In genomic region chr7:66698652-66699205, GRCh38 we compare ENCODE assay signal across 22 cellular contexts. TPM values are rescaled to one million over a fixed set of nuclear protein-coding genes. Genes with fewer than 3 reads are reported as not detected.
DNase-seq lines count a peak whose midpoint lies in the region; ATAC-seq, FAIRE-seq and TF ChIP-seq lines count a peak whose summit lies in the region.
"Had no signal": no experiment of that assay in that cellular context is flagged by ENCODE, and none has a peak within 500 bp of the region (broad histone marks: within the 10 kb centered on the region; RNA-seq: fewer than 3 reads in every experiment).

No MANE protein-coding gene starts in this region.

- TF ChIP-seq CTCF in SK-N-SH (IDR thresholded peaks at IDR 0.05) (no peak), DND-41 (IDR thresholded peaks at IDR 0.05; ENCODE audit: borderline replicate concordance, extremely low read depth, low read length, poor library complexity, severe bottlenecking) (no peak), K562 (IDR thresholded peaks at IDR 0.05 in 2 of 3, conservative IDR thresholded peaks at IDR 0.05 in 1 of 3; ENCODE audit: insufficient read depth in 2 of 3, low read depth in 1 of 3, low read length in 3 of 3) (no peak), sigmoid colon (IDR thresholded peaks at IDR 0.05) (no peak), upper lobe of right lung (IDR thresholded peaks at IDR 0.05) (no peak)

- H3K9me2 ChIP-seq in SK-N-SH, result no peaks in the 10 kb centered on the region

- intact Hi-C loops in K562 (cut with micrococcal nuclease) (no loop called here), sigmoid colon (cut with DNase I) (loop anchor here (1.0 kb wide), 1 partner anchor 14 kb away; no protein-coding TSS in a partner anchor), upper lobe of right lung (cut with DNase I) (no loop called here)

- TF ChIP-seq POLR2A in K562 (conservative IDR thresholded peaks at IDR 0.05), result no peak
- no peak for TF ChIP-seq POLR2A in sigmoid colon (IDR thresholded peaks at IDR 0.05)

- H3K4me3 ChIP-seq in SK-N-SH (ENCODE audit: low read depth in 2 of 2, low read length in 1 of 2) (no peak overlapping the region), DND-41 (ENCODE audit: low read depth in 1 of 2, low read length in 2 of 2) (no peak overlapping the region), K562 (no peak overlapping the region), sigmoid colon (no peak overlapping the region), upper lobe of right lung (no peak overlapping the region)
- H3K4me3 ChIP-seq: GM23248 had no signal

- ATAC-seq in SK-N-SH treated with all-trans-retinoic acid at 6 μM for 48 hours (no peak), DND-41 (ENCODE audit: insufficient read depth, low read depth) (0 out of 3 replicates have a peak, but pooled peaks have one; percentile 10), K562 (no peak; the same call in 2 of the 3 replicates), upper lobe of right lung (no peak)

- in situ Hi-C loops in K562 (cut with MboI), result no loop called here

- no peak overlapping the region for H3K4me2 ChIP-seq in SK-N-SH
- no peak overlapping the region for H3K4me2 ChIP-seq in DND-41 (ENCODE audit: insufficient read depth, low read length)
- H3K4me2 ChIP-seq in K562 (ENCODE audit: insufficient read depth, low read length), result no peak overlapping the region

- FAIRE-seq in K562 (lab: Jason Lieb, UNC), result no peak
- FAIRE-seq: D721Med, GM12891 had no signal

- H3K36me3 ChIP-seq in SK-N-SH (replicated peaks in 1 of 2; ENCODE audit: control insufficient read depth in 1 of 2, insufficient read depth in 2 of 2, low read length in 1 of 2) (peaks cover 0 to 6% of the 10 kb centered on the region in 2 experiments), DND-41 (ENCODE audit: insufficient read depth, low read length) (0 out of 2 replicates have a peak, but pooled peaks cover 2% of the 10 kb centered on the region), K562 (ENCODE audit: control insufficient read depth, insufficient read depth, low read length) (no peaks in the 10 kb centered on the region), sigmoid colon (no peaks in the 10 kb centered on the region), upper lobe of right lung (no peaks in the 10 kb centered on the region)

- peak; percentile 22 for DNase-seq in SK-N-SH
- no peak for DNase-seq in DND-41
- DNase-seq in K562 (ENCODE audit: extremely low read depth in 1 of 4, low spot score in 3 of 4), result peak in 2 of 4 experiments; percentile 13 to 15
- no peak for DNase-seq in sigmoid colon
- DNase-seq in stimulated activated naive CD4-positive, alpha-beta T cell (lab: John Stamatoyannopoulos, UW), result no peak
- DNase-seq in NCI-H1417 (lab: John Stamatoyannopoulos, UW), result no peak
- no peak for DNase-seq in upper lobe of right lung
- DNase-seq: AML-193; C1 segment of cervical spinal cord; CD8-positive, alpha-beta memory T cell; DMS79 treated with DMSO at 0.1 percent for 48 hours; GM23248; HCEC 1CT; Kasumi-1; NCI-H1694 treated with DMSO at 0.1 percent for 48 hours; NCI-H2081 treated with DMSO at 0.1 percent for 48 hours; NCI-H446 treated with DMSO at 0.1 percent for 48 hours; NCI-H526 treated with DMSO at 0.1 percent for 48 hours; Right ventricle myocardium superior had no signal

- H3K9ac ChIP-seq in SK-N-SH (no peak overlapping the region), DND-41 (ENCODE audit: low read depth, low read length) (no peak overlapping the region), K562 (ENCODE audit: insufficient read depth in 1 of 2, low read depth in 2 of 2, low read length in 2 of 2) (peak overlapping the region in 1 of 2 experiments; percentile 75; a peak in 2 of 4 replicates)
- H3K9ac ChIP-seq: GM23248 had no signal

- TF ChIP-seq EP300 in SK-N-SH (IDR thresholded peaks at IDR 0.05; ENCODE audit: borderline replicate concordance in 1 of 2, low read depth in 1 of 2, low read length in 1 of 2) (no peak), K562 (IDR thresholded peaks at IDR 0.05; ENCODE audit: low read length) (no peak), sigmoid colon (IDR thresholded peaks at IDR 0.05) (no peak)

- H3K27me3 ChIP-seq in SK-N-SH (ENCODE audit: insufficient read depth) (no peaks in the 10 kb centered on the region), DND-41 (ENCODE audit: insufficient read depth, low read length, poor library complexity) (no peaks in the 10 kb centered on the region), K562 (ENCODE audit: control insufficient read depth in 2 of 2, insufficient read depth in 2 of 2, low read length in 2 of 2) (no peaks in the 10 kb centered on the region), sigmoid colon (no peaks in the 10 kb centered on the region), upper lobe of right lung (no peaks in the 10 kb centered on the region)

- peaks cover 17% of the 10 kb centered on the region for H3F3A ChIP-seq in SK-N-SH (replicated peaks; ENCODE audit: insufficient read depth)

- H3K27ac ChIP-seq in SK-N-SH (ENCODE audit: low read depth in 2 of 2, low read length in 1 of 2) (no peak overlapping the region), DND-41 (ENCODE audit: low read length) (no peak overlapping the region), K562 (ENCODE audit: extremely low read depth, low read depth, low read length) (no peak overlapping the region), sigmoid colon (peak overlapping the region in 3 of 4 donors; percentile 62 to 78 (median 73)), upper lobe of right lung (no peak overlapping the region)
- H3K27ac ChIP-seq: GM23248 had no signal

- H4K20me1 ChIP-seq in SK-N-SH (ENCODE audit: insufficient read depth) (no peaks in the 10 kb centered on the region), DND-41 (ENCODE audit: insufficient read depth, low read length) (no peaks in the 10 kb centered on the region; the same call in 1 of the 2 replicates), K562 (replicated peaks; ENCODE audit: control insufficient read depth, insufficient read depth, low read length) (no peaks in the 10 kb centered on the region; the same call in none of the 2 replicates)

- no peaks in the 10 kb centered on the region for H3K79me2 ChIP-seq in SK-N-SH (ENCODE audit: insufficient read depth)
- H3K79me2 ChIP-seq in DND-41 (ENCODE audit: insufficient read depth, low read length), result no peaks in the 10 kb centered on the region
- H3K79me2 ChIP-seq in K562 (ENCODE audit: control insufficient read depth, insufficient read depth, low read length), result no peaks in the 10 kb centered on the region

- TF ChIP-seq RAD21 in SK-N-SH (IDR thresholded peaks at IDR 0.05; ENCODE audit: low read length), result no peak
- no peak for TF ChIP-seq RAD21 in K562 (CRISPR knock-in tag; conservative IDR thresholded peaks at IDR 0.05 in 1 of 2, IDR thresholded peaks at IDR 0.05 in 1 of 2)

- H3K9me3 ChIP-seq in SK-N-SH, result no peaks in the 10 kb centered on the region
- H3K9me3 ChIP-seq in DND-41 (ENCODE audit: insufficient read depth, low read length, severe bottlenecking), result no peaks in the 10 kb centered on the region
- no peaks in the 10 kb centered on the region for H3K9me3 ChIP-seq in K562 (replicated peaks; ENCODE audit: control insufficient read depth, insufficient read depth, low read depth, low read length)
- no peaks in the 10 kb centered on the region for H3K9me3 ChIP-seq in sigmoid colon
- no peaks in the 10 kb centered on the region for H3K9me3 ChIP-seq in upper lobe of right lung

- no peak overlapping the region for H2AFZ ChIP-seq in SK-N-SH (ENCODE audit: low read depth)
- no peak overlapping the region for H2AFZ ChIP-seq in DND-41 (ENCODE audit: low read depth, low read length)
- no peak overlapping the region for H2AFZ ChIP-seq in K562 (ENCODE audit: low read depth, low read length)
- H2AFZ ChIP-seq: GM23248 had no signal

- 87% methylated on average over 10 of the region's 10 CpGs for WGBS in SK-N-SH (ENCODE audit: low lambda C conversion rate)
- 43% methylated on average over 10 of the region's 10 CpGs for WGBS in K562 (ENCODE audit: insufficient coverage, low coverage, missing lambda C conversion rate)
- WGBS in sigmoid colon, 2 donors, result 84 to 87% methylated on average over 10 of the region's 10 CpGs

- H3K4me1 ChIP-seq in SK-N-SH (ENCODE audit: control insufficient read depth in 1 of 2, insufficient read depth in 2 of 2, low read depth in 1 of 2, low read length in 1 of 2) (peaks cover 0 to 5% of the 10 kb centered on the region in 2 experiments; a peak in 1 of 4 replicates), DND-41 (ENCODE audit: insufficient read depth, low read length) (no peaks in the 10 kb centered on the region), K562 (replicated peaks in 1 of 2; ENCODE audit: control insufficient read depth in 2 of 2, insufficient read depth in 2 of 2, low read length in 2 of 2) (peaks cover 0 to 9% of the 10 kb centered on the region in 2 experiments; a peak in 1 of 5 replicates), sigmoid colon (peaks cover 0 to 31% (median 31%) of the 10 kb centered on the region in 4 donors), upper lobe of right lung (no peaks in the 10 kb centered on the region)

- no peaks in the 10 kb centered on the region for H3K9me1 ChIP-seq in K562 (ENCODE audit: control insufficient read depth, insufficient read depth, low read length)

- CTCF ChIA-PET in SK-N-SH (lab: Yijun Ruan, JAX), result no interaction called here
- CTCF ChIA-PET in K562 (lab: Yijun Ruan, JAX; ENCODE audit: low intra/inter-chr PET ratio), result no interaction called here

- BruUV-seq in K562 (replicated peaks; lab: Mats Ljungman, UMichigan), result no TSS peak

- POLR2A ChIA-PET in SK-N-SH (lab: Yijun Ruan, JAX), result interaction anchor here (1.0 kb wide), 1 partner anchor 41 kb away, joined by 3 read pairs; the partner anchor contains the start of gene RABGEF1
- POLR2A ChIA-PET in K562 (lab: Yijun Ruan, JAX), result interaction anchor here (0.6 to 2.5 kb wide), 2 partner anchors 15 to 405 kb away, joined by 3 to 7 read pairs; no protein-coding TSS in a partner anchor

RNA-seq across cellular contexts. Expression of gene RABGEF1, which starts 41.8 kb away (rescaled TPM):
- polyA plus RNA-seq in SK-N-SH (2012; rRNA removed) (25.6 and 32.4 TPM in 2 replicates), K562 (2011; rRNA removed) (21.1 and 27.4 TPM in 2 replicates), K562 (2014; fragmentation: Illumina TruSeq; extraction: Trizol) (23.7 and 29.3 TPM in 2 replicates), K562 (2014; fragmentation: Nextera tagmentation; extraction: Ambion mirVana) (10 to 100 TPM in 1 of 2 experiments, 1 to 10 TPM in 1; 7.0 to 11.5 TPM), K562 (2014; rRNA removed) (15.1 and 16.3 TPM in 2 replicates), sigmoid colon (10 to 100 TPM; 10.2 to 15.7 (median 13.2) TPM)
- polyA plus RNA-seq in SK-N-SH (2012; cell fraction: cytosol; rRNA removed), result 28.9 and 29.1 TPM in 2 replicates
- polyA plus RNA-seq in SK-N-SH (2012; cell fraction: nucleus; rRNA removed), result 56.5 and 68.8 TPM in 2 replicates
- total RNA-seq in K562 (2011; cell fraction: chromatin; rRNA removed; ENCODE audit: low replicate concordance), result 18.1 and 28.8 TPM in 2 replicates
- total RNA-seq in K562 (2011; cell fraction: nucleolus; rRNA removed), result 14.2 and 14.7 TPM in 2 replicates
- total RNA-seq in K562 (2011; cell fraction: nucleoplasm; rRNA removed), result 16.9 TPM in 2 replicates
- total RNA-seq in K562 (2014; rRNA removed) (13.1 and 18.6 TPM in 2 replicates), K562 (2014; rRNA removed; fragmentation: Illumina TruSeq; extraction: Trizol) (20.5 and 24.0 TPM in 2 replicates), K562 (2015; rRNA removed; fragmentation: Illumina TruSeq; extraction: Trizol) (21.4 and 22.8 TPM in 2 replicates), K562 (2021) (18.2 and 20.7 TPM in 2 replicates), sigmoid colon (10 to 100 TPM; 36.4 to 47.2 (median 41.3) TPM), upper lobe of right lung (23.1 TPM)
- polyA plus RNA-seq in K562 (2011; cell fraction: cytosol; rRNA removed), result 17.3 and 26.0 TPM in 2 replicates
- 18.6 and 24.6 TPM in 2 replicates for polyA plus RNA-seq in K562 (2011; cell fraction: nucleus; rRNA removed)
- 16.3 and 17.0 TPM in 2 replicates for polyA plus RNA-seq in K562 (2012)
- 27.8 and 44.4 TPM in 2 replicates for polyA minus RNA-seq in K562 (2011; rRNA and poly(A)+ RNA removed)
- polyA minus RNA-seq in K562 (2011; cell fraction: cytosol; rRNA and poly(A)+ RNA removed), result 9.0 and 18.9 TPM in 2 replicates
- polyA minus RNA-seq in K562 (2011; cell fraction: nucleus; rRNA and poly(A)+ RNA removed), result 9.8 and 10.8 TPM in 2 replicates

Comparison
In these comparisons a context has a peak if more than half of its experiments do, and no peak if none do; other contexts are left out.
1. H3K27ac ChIP-seq: peak in sigmoid colon (3 of 4); none in SK-N-SH (0 of 2), DND-41 (single experiment), K562 (single experiment) and upper lobe of right lung (single experiment).